In the genomic region with DNA sequence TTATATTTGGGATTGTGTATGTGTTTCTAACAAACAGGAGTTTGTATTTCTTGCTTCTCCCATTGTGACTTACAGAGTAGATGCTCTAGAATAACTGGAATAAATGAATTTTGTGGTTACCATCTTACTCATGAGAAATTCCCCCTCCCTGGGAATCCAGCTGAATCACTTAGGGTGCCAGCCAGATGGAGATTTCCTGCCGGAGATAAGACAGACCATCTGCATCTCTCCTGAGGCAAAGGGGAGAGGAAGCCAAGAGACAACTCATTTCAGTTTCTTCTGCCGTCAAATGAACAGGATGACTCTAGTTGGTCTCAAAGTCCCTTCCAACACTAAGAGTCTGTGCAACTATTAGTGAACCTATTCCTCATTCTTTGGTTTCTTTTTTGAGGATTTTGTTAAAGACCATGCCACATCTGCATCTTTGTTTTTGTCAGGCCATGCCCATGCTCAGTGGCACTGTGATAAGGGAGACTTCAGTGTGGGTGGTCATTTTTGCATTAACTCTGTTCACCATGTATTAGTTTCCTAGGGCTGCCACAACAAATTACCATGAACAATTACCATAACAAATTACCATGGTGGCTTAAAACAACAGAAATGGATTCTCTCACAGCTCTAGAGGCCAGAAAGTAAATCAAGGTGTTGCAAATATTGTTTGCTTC, we compare ENCODE assay signal across 14 cellular contexts.
DNase-seq lines count a peak whose midpoint lies in the region; ATAC-seq and TF ChIP-seq lines count a peak whose summit lies in the region.
"Had no signal": no experiment of that assay in that cellular context is flagged by ENCODE, and none has a peak within 500 bp of the region (broad histone marks: within the 10 kb centered on the region; RNA-seq: fewer than 3 reads in every experiment).

No MANE protein-coding gene starts in this region.

- ATAC-seq in GM21717 (IDR thresholded peaks at IDR 0.05; ENCODE audit: unreplicated experiment) (no peak), HG03039 (IDR thresholded peaks at IDR 0.05; ENCODE audit: unreplicated experiment) (no peak)
- ATAC-seq: T-helper 17 cell had no signal

- H3F3A ChIP-seq in GM23248 (ENCODE audit: insufficient read depth) = no peaks in the 10 kb centered on the region

- no peak overlapping the region for H3K27ac ChIP-seq in GM23248
- H3K27ac ChIP-seq: Peyer's patch, stomach had no signal

- no peaks in the 10 kb centered on the region for H3K4me1 ChIP-seq in GM23248 (ENCODE audit: insufficient read depth)
- H3K4me1 ChIP-seq: Peyer's patch, stomach had no signal

- in situ Hi-C loops in GM23248 (cut with MboI) = no loop called here

- H3K9me2 ChIP-seq in GM23248 (ENCODE audit: insufficient read depth) = no peaks in the 10 kb centered on the region

- TF ChIP-seq CTCF in epithelial cell of esophagus (IDR thresholded peaks at IDR 0.05; ENCODE audit: insufficient read depth, low read depth, low read length, missing control alignments) = no peak

- H4K20me1 ChIP-seq in GM23248 (ENCODE audit: insufficient read depth) = no peaks in the 10 kb centered on the region

- H3K4me2 ChIP-seq in GM23248 (ENCODE audit: unreplicated experiment) = no peak overlapping the region

- H3K4me3 ChIP-seq in GM23248 (no peak overlapping the region), epithelial cell of esophagus (ENCODE audit: low read length) (no peak overlapping the region), skeletal muscle cell (ENCODE audit: low read depth, low read length) (no peak overlapping the region)
- H3K4me3 ChIP-seq: Peyer's patch, stomach had no signal

- H3K27me3 ChIP-seq in GM23248 (replicated peaks; ENCODE audit: insufficient read depth) = 0 out of 2 replicates have a peak, but pooled peaks cover 3% of the 10 kb centered on the region
- H3K27me3 ChIP-seq: Peyer's patch, stomach had no signal

- no peaks in the 10 kb centered on the region for H3K9me3 ChIP-seq in GM23248 (ENCODE audit: low read depth)
- H3K9me3 ChIP-seq: Peyer's patch, stomach had no signal

- DNase-seq in GM23248 (peak; percentile 82), RKO (ENCODE audit: low spot score) (peak; percentile 19), epithelial cell of esophagus (ENCODE audit: low read depth) (peak; percentile 91), skeletal muscle cell (ENCODE audit: low read depth) (peak; percentile 83), NCI-H2029 (lab: John Stamatoyannopoulos, UW) (no peak)
- DNase-seq: activated CD4-positive, CD25-positive, alpha-beta regulatory T cell treated with anti-CD3 and anti-CD28 coated beads, Interleukin-2, amount 50 U/mL, for 72 hours; CD4-positive, CD25-positive, alpha-beta regulatory T cell; Karpas-422; NCI-H146; Peyer's patch; stomach; T-helper 17 cell had no signal

- no peaks in the 10 kb centered on the region for H3K36me3 ChIP-seq in GM23248 (ENCODE audit: low read depth)
- H3K36me3 ChIP-seq: Peyer's patch, stomach had no signal

- H2AFZ ChIP-seq in GM23248 = no peak overlapping the region

- H3K9ac ChIP-seq in GM23248 = no peak overlapping the region

- H3K79me2 ChIP-seq in GM23248 (ENCODE audit: insufficient read depth) = no peaks in the 10 kb centered on the region

- WGBS in GM23248 (ENCODE audit: low coverage in 1 of 2, low lambda C conversion rate in 2 of 2, missing lambda C conversion rate in 2 of 2), 2 experiments = 9% methylated on average over 2 of the region's 2 CpGs
